ENCODE assay signal across 17 cellular contexts in the genomic region with DNA sequence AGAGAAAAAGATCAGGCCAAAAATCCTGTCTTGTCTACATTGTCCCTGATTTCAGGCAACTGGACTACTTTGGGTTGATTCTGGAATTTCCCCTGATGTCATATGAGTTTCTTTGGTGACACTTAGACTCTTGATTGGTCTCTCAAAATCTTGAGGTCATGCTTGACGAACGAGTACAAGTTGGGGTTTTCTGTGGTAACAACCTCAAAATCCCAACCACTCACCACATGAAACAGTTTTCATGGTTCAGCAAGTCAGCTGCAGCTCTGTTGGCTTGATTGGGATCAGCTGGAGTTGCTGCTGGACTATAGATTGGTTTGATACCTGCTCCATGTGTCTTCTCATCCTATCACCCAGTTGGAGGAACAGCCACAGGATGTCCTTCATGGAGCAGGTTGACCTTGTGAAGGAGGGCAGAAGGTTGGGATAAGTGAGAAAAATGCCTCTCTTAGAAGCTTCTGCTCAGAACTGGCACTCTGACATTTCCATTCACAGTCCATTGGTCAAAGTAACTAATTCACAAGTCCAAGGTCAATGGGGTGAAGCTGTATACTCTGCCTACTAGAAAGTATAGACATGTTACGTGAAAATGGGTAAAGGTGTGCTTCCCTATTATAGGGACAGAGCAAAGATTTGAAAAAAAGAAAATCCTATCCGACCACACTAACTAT.
DNase-seq lines count a peak whose midpoint lies in the region; ATAC-seq and TF ChIP-seq lines count a peak whose summit lies in the region.
"Had no signal": no experiment of that assay in that cellular context is flagged by ENCODE, and none has a peak within 500 bp of the region (broad histone marks: within the 10 kb centered on the region; RNA-seq: fewer than 3 reads in every experiment).

No MANE protein-coding gene starts in this region.

- DNase-seq in NCI-H345 (lab: John Stamatoyannopoulos, UW) (no peak), gastrocnemius medialis (no peak), T-helper 17 cell (no peak), DMS153 (lab: John Stamatoyannopoulos, UW) (no peak)
- DNase-seq: activated CD8-positive, alpha-beta memory T cell treated with anti-CD3 and anti-CD28 coated beads, Interleukin-2, amount 10 ng/mL, durations not matched to agents 7 days and 5 days; AML-193; amniotic stem cell; effector memory CD4-positive, alpha-beta T cell; NCI-H1092; NCI-H774; SW 1271 had no signal

- no peaks in the 10 kb centered on the region for H3K27me3 ChIP-seq in gastrocnemius medialis

- H3K9me3 ChIP-seq in gastrocnemius medialis (no peaks in the 10 kb centered on the region), T-helper 17 cell (ENCODE audit: control insufficient read depth, low read length, poor library complexity, severe bottlenecking) (no peaks in the 10 kb centered on the region)

- no peaks in the 10 kb centered on the region for H3K4me1 Mint-ChIP-seq in T-helper 17 cell
- H3K4me1 Mint-ChIP-seq: activated CD8-positive, alpha-beta memory T cell treated with anti-CD3 and anti-CD28 coated beads, Interleukin-2, amount 10 ng/mL, durations not matched to agents 7 days and 5 days; mesothelial cell of epicardium had no signal

- TF ChIP-seq CTCF in gastrocnemius medialis (IDR thresholded peaks at IDR 0.05 in 4 of 5, conservative IDR thresholded peaks at IDR 0.05 in 1 of 5) = no peak

- intact Hi-C loops in gastrocnemius medialis (cut with DNase I; ENCODE audit: low total_unique reads) = no loop called here

- H3K27me3 Mint-ChIP-seq in T-helper 17 cell = no peaks in the 10 kb centered on the region
- H3K27me3 Mint-ChIP-seq: activated CD8-positive, alpha-beta memory T cell treated with anti-CD3 and anti-CD28 coated beads, Interleukin-2, amount 10 ng/mL, durations not matched to agents 7 days and 5 days had no signal

- in situ Hi-C loops in gastrocnemius medialis (cut with MboI; ENCODE audit: low sequenced_read_pairs in 4 of 4) = no loop called here

- H3K36me3 ChIP-seq in gastrocnemius medialis = no peaks in the 10 kb centered on the region

- H3K4me3 ChIP-seq in gastrocnemius medialis = no peak overlapping the region

- peak; percentile 83 for ATAC-seq in GM18499 (IDR thresholded peaks at IDR 0.05; ENCODE audit: insufficient read depth, unreplicated experiment)
- ATAC-seq in GM19467 (IDR thresholded peaks at IDR 0.05; ENCODE audit: unreplicated experiment) = peak; percentile 82
- peak; percentile 88 for ATAC-seq in HG02885 (IDR thresholded peaks at IDR 0.05; ENCODE audit: poor library complexity, unreplicated experiment)
- peak; percentile 65 for ATAC-seq in HG03558 (IDR thresholded peaks at IDR 0.05; ENCODE audit: extremely low read depth, unreplicated experiment)
- no peak for ATAC-seq in gastrocnemius medialis
- no peak for ATAC-seq in T-helper 17 cell
- ATAC-seq: activated CD8-positive, alpha-beta memory T cell treated with anti-CD3 and anti-CD28 coated beads, Interleukin-2, amount 10 ng/mL, durations not matched to agents 7 days and 5 days had no signal

- no peak overlapping the region for H3K27ac Mint-ChIP-seq in T-helper 17 cell
- H3K27ac Mint-ChIP-seq: activated CD8-positive, alpha-beta memory T cell treated with anti-CD3 and anti-CD28 coated beads, Interleukin-2, amount 10 ng/mL, durations not matched to agents 7 days and 5 days; mesothelial cell of epicardium had no signal

- H3K27ac ChIP-seq in gastrocnemius medialis = no peak overlapping the region
- H3K27ac ChIP-seq: HL-60 had no signal

- H3K4me3 Mint-ChIP-seq in T-helper 17 cell = no peak overlapping the region
- H3K4me3 Mint-ChIP-seq: activated CD8-positive, alpha-beta memory T cell treated with anti-CD3 and anti-CD28 coated beads, Interleukin-2, amount 10 ng/mL, durations not matched to agents 7 days and 5 days; mesothelial cell of epicardium had no signal

- TF ChIP-seq POLR2A in gastrocnemius medialis (IDR thresholded peaks at IDR 0.05) = no peak

- no peaks in the 10 kb centered on the region for H3K36me3 Mint-ChIP-seq in T-helper 17 cell (ENCODE audit: low read depth)
- H3K36me3 Mint-ChIP-seq: activated CD8-positive, alpha-beta memory T cell treated with anti-CD3 and anti-CD28 coated beads, Interleukin-2, amount 10 ng/mL, durations not matched to agents 7 days and 5 days; mesothelial cell of epicardium had no signal

- no peaks in the 10 kb centered on the region for H3K4me1 ChIP-seq in gastrocnemius medialis

Comparison
In these comparisons a context has a peak if more than half of its experiments do, and no peak if none do; other contexts are left out.
1. ATAC-seq: peak in GM18499 (single experiment), GM19467 (single experiment), HG02885 (single experiment) and HG03558 (single experiment); none in gastrocnemius medialis (0 of 2) and T-helper 17 cell (single experiment).